In the genomic region with DNA sequence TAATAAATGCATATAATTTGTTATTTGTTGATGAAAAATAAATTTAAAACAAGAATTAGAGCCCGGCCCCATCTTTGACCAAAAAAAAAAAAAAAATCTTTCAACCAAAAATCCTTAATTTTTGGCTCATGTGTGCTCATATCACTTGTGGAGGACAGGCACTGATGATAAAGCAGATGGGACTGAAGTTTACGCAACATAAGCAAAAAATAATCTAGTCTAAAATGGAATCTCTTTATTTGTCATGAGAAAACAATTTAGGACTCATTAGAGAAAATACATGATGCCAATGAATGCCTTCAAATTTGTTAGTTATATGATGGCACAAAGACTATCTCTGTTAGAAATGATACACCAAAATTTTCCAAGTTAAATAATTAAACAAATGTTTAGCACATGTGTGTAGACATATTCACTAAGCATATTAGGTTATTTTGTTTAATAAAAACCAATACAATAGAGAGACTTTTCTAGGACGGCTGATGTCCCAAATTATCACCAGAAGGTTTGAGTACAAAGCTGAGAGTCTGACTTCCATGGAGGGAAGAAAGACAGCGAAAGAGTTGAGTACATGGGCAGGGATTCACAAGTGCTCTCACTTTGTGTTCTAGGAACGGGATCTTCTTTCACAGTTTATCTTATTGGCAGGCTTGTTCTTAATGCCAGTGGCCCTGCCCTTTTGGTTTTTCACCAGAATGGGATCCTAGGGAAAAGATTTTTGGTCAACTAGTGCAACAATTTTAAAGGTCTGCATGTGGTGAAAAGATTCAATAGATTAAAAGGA, we compare ENCODE assay signal across 20 cellular contexts.
"Had no signal": no experiment of that assay in that cellular context is flagged by ENCODE, and none has a peak within 500 bp of the region (broad histone marks: within the 10 kb centered on the region; RNA-seq: fewer than 3 reads in every experiment).

No MANE protein-coding gene starts in this region.

- ATAC-seq: left lung had no signal

- H3K4me3 ChIP-seq: left lung, SJSA1, suprapubic skin, upper lobe of left lung had no signal

- H3K9me3 ChIP-seq: left lung, SJSA1, suprapubic skin, upper lobe of left lung had no signal

- H3K36me3 ChIP-seq: brain microvascular endothelial cell, left lung, SJSA1, suprapubic skin, upper lobe of left lung had no signal

- H3K27ac Mint-ChIP-seq: activated CD4-positive, alpha-beta T cell treated with anti-CD3 and anti-CD28 coated beads, Interleukin-2, amount 10 ng/mL, durations not matched to agents 24 days and 14 days; activated naive CD8-positive, alpha-beta T cell treated with anti-CD3 and anti-CD28 coated beads, Interleukin-2, amount 10 ng/mL, durations not matched to agents 7 days and 5 days; endodermal cell; nephron progenitor cell; progenitor cell of endocrine pancreas had no signal

- H3K4me3 Mint-ChIP-seq: activated CD4-positive, alpha-beta T cell treated with anti-CD3 and anti-CD28 coated beads, Interleukin-2, amount 10 ng/mL, durations not matched to agents 24 days and 14 days; activated naive CD8-positive, alpha-beta T cell treated with anti-CD3 and anti-CD28 coated beads, Interleukin-2, amount 10 ng/mL, durations not matched to agents 7 days and 5 days; endodermal cell; nephron progenitor cell had no signal

- H3K27ac ChIP-seq: left lung, SJSA1, suprapubic skin, upper lobe of left lung had no signal

- H3K27me3 ChIP-seq: brain microvascular endothelial cell, left lung, SJSA1, suprapubic skin, upper lobe of left lung had no signal

- H3K36me3 Mint-ChIP-seq: activated naive CD8-positive, alpha-beta T cell treated with anti-CD3 and anti-CD28 coated beads, Interleukin-2, amount 10 ng/mL, durations not matched to agents 7 days and 5 days had no signal

- H3K9me3 Mint-ChIP-seq: activated CD4-positive, alpha-beta T cell treated with anti-CD3 and anti-CD28 coated beads, Interleukin-2, amount 10 ng/mL, durations not matched to agents 24 days and 14 days; activated naive CD8-positive, alpha-beta T cell treated with anti-CD3 and anti-CD28 coated beads, Interleukin-2, amount 10 ng/mL, durations not matched to agents 7 days and 5 days had no signal

- H3K4me1 ChIP-seq: suprapubic skin had no signal

- H3K4me1 Mint-ChIP-seq: activated naive CD8-positive, alpha-beta T cell treated with anti-CD3 and anti-CD28 coated beads, Interleukin-2, amount 10 ng/mL, durations not matched to agents 7 days and 5 days; endodermal cell had no signal

- H3K27me3 Mint-ChIP-seq: progenitor cell of endocrine pancreas had no signal

- DNase-seq: activated CD4-positive, alpha-beta T cell treated with anti-CD3 and anti-CD28 coated beads, Interleukin-2, amount 10 ng/mL, durations not matched to agents 24 days and 14 days; activated CD4-positive, CD25-positive, alpha-beta regulatory T cell; activated CD8-positive, alpha-beta memory T cell treated with anti-CD3 and anti-CD28 coated beads for 24 hours; activated naive CD4-positive, alpha-beta T cell; activated naive CD8-positive, alpha-beta T cell treated with anti-CD3 and anti-CD28 coated beads, Interleukin-2, amount 10 ng/mL, durations not matched to agents 7 days and 5 days; brain microvascular endothelial cell; endodermal cell; hypothalamus; kidney; left lung; mesendoderm; nephron progenitor cell; stimulated activated CD4-positive, alpha-beta T cell treated with anti-CD3 and anti-CD28 coated beads, Interleukin-15, amount 100 ng/mL, for 24 hours; stimulated activated CD4-positive, alpha-beta T cell treated with anti-CD3 and anti-CD28 coated beads, Interleukin-4, amount 100 ng/mL, for 1 hour; stimulated activated naive CD4-positive, alpha-beta T cell; SW 1271; upper lobe of left lung had no signal
